Comparison of ENCODE assay signal across 12 cellular contexts in genomic region chr22:20114506-20115475, GRCh38. TPM values are rescaled to one million over a fixed set of nuclear protein-coding genes. Genes with fewer than 3 reads are reported as not detected.
DNase-seq lines count a peak whose midpoint lies in the region; ATAC-seq, FAIRE-seq and TF ChIP-seq lines count a peak whose summit lies in the region.
"Had no signal": no experiment of that assay in that cellular context is flagged by ENCODE, and none has a peak within 500 bp of the region (broad histone marks: within the 10 kb centered on the region; RNA-seq: fewer than 3 reads in every experiment).

No MANE protein-coding gene starts in this region.

- H3K27ac ChIP-seq in VCaP (peak overlapping the region; percentile 92; the same call in 1 of the 2 replicates), tibial artery (no peak overlapping the region)

- no peak overlapping the region for H3K4me3 ChIP-seq in tibial artery

- peaks cover 4 to 35% (median 25%) of the 10 kb centered on the region in 4 donors for H3K4me1 ChIP-seq in tibial artery

- no peak for TF ChIP-seq POLR2A in GM12892 (IDR thresholded peaks at IDR 0.05; ENCODE audit: low read depth, low read length)

- H3K27me3 Mint-ChIP-seq in activated naive CD4-positive, alpha-beta T cell treated with anti-CD3 and anti-CD28 coated beads for 36 hours (ENCODE audit: low read depth), result no peaks in the 10 kb centered on the region
- H3K27me3 Mint-ChIP-seq in immature natural killer cell (ENCODE audit: low read depth in 3 of 3), result peaks cover 3 to 17% (median 11%) of the 10 kb centered on the region in 3 donors
- H3K27me3 Mint-ChIP-seq in stimulated activated naive B cell treated with anti-CD40 and anti-IgM and Interleukin-4, amounts not matched to agents 10 μg/mL and 1 μg/mL and 100 μg/mL, for 72 hours, result no peaks in the 10 kb centered on the region

- peaks cover 33% of the 10 kb centered on the region for H3K36me3 Mint-ChIP-seq in activated naive CD4-positive, alpha-beta T cell treated with anti-CD3 and anti-CD28 coated beads for 36 hours (ENCODE audit: low read depth)
- peaks cover 0 to 5% (median 3%) of the 10 kb centered on the region in 3 donors for H3K36me3 Mint-ChIP-seq in immature natural killer cell
- peaks cover 36 to 48% of the 10 kb centered on the region in 2 donors for H3K36me3 Mint-ChIP-seq in stimulated activated naive B cell treated with anti-CD40 and anti-IgM and Interleukin-4, amounts not matched to agents 10 μg/mL and 1 μg/mL and 100 μg/mL, for 72 hours

- DNase-seq in activated naive CD4-positive, alpha-beta T cell treated with anti-CD3 and anti-CD28 coated beads for 36 hours, result no peak
- no peak for DNase-seq in activated naive CD4-positive, alpha-beta T cell treated with anti-CD3 and anti-CD28 coated beads, Interleukin-2, amount 50 U/mL, for 16 hours
- DNase-seq in immature natural killer cell, result no peak
- no peak for DNase-seq in stimulated activated naive B cell treated with anti-CD40 and anti-IgM and Interleukin-4, amounts not matched to agents 10 μg/mL and 1 μg/mL and 100 μg/mL, for 72 hours
- DNase-seq in tibial artery, result no peak
- no peak for DNase-seq in GM12892 (ENCODE audit: insufficient read length)
- DNase-seq: activated effector memory CD4-positive, alpha-beta T cell treated with Interleukin-2 at 50 U/mL for 16 hours; foreskin melanocyte; NCI-H1436 treated with DMSO at 0.1 percent for 48 hours had no signal

- no peak for FAIRE-seq in GM12892 (lab: Jason Lieb, UNC)

- H3K4me1 Mint-ChIP-seq in activated naive CD4-positive, alpha-beta T cell treated with anti-CD3 and anti-CD28 coated beads for 36 hours (ENCODE audit: low read depth), result peaks cover 42% of the 10 kb centered on the region
- H3K4me1 Mint-ChIP-seq in immature natural killer cell, result peaks cover 35 to 46% of the 10 kb centered on the region in 2 donors
- H3K4me1 Mint-ChIP-seq in stimulated activated naive B cell treated with anti-CD40 and anti-IgM and Interleukin-4, amounts not matched to agents 10 μg/mL and 1 μg/mL and 100 μg/mL, for 72 hours, result peaks cover 44 to 77% of the 10 kb centered on the region in 2 donors

- no peaks in the 10 kb centered on the region for H3K27me3 ChIP-seq in tibial artery

- peak overlapping the region; percentile 63 for H3K4me3 Mint-ChIP-seq in activated naive CD4-positive, alpha-beta T cell treated with anti-CD3 and anti-CD28 coated beads for 36 hours
- H3K4me3 Mint-ChIP-seq in immature natural killer cell, result peak overlapping the region; percentile 40 to 73 (median 60)
- H3K4me3 Mint-ChIP-seq in stimulated activated naive B cell treated with anti-CD40 and anti-IgM and Interleukin-4, amounts not matched to agents 10 μg/mL and 1 μg/mL and 100 μg/mL, for 72 hours, result peak overlapping the region; percentile 86 to 91

- H3K9me3 Mint-ChIP-seq in activated naive CD4-positive, alpha-beta T cell treated with anti-CD3 and anti-CD28 coated beads for 36 hours, result no peaks in the 10 kb centered on the region
- H3K9me3 Mint-ChIP-seq in immature natural killer cell, result no peaks in the 10 kb centered on the region
- no peaks in the 10 kb centered on the region for H3K9me3 Mint-ChIP-seq in stimulated activated naive B cell treated with anti-CD40 and anti-IgM and Interleukin-4, amounts not matched to agents 10 μg/mL and 1 μg/mL and 100 μg/mL, for 72 hours

- no peaks in the 10 kb centered on the region for H3K9me3 ChIP-seq in tibial artery

- intact Hi-C loops in activated naive CD4-positive, alpha-beta T cell treated with anti-CD3 and anti-CD28 coated beads for 36 hours (cut with micrococcal nuclease), result loop anchor here (5.0 to 10.0 kb wide), 3 partner anchors 260 to 682 kb away; partner anchors contain the start of genes GNB1L, HIRA, KLHL22 and MRPL40
- intact Hi-C loops in tibial artery (cut with DNase I; ENCODE audit: low total_unique reads), result no loop called here

- CTCF ChIA-PET in activated naive CD4-positive, alpha-beta T cell treated with anti-CD3 and anti-CD28 coated beads for 36 hours (lab: Charles Lee), result interaction anchor here (1.1 kb wide), 1 partner anchor 14 kb away, joined by 3 read pairs; no protein-coding TSS in a partner anchor

- ATAC-seq in stimulated activated naive B cell treated with anti-CD40 and anti-IgM and Interleukin-4, amounts not matched to agents 10 μg/mL and 1 μg/mL and 100 μg/mL, for 72 hours (replicated peaks), result no peak
- no peak for ATAC-seq in GM18868 (IDR thresholded peaks at IDR 0.05; ENCODE audit: unreplicated experiment)
- ATAC-seq: left lobe of liver had no signal

- H3K27ac Mint-ChIP-seq in activated naive CD4-positive, alpha-beta T cell treated with anti-CD3 and anti-CD28 coated beads for 36 hours, result peak overlapping the region; percentile 76
- peak overlapping the region; percentile 37 to 83 (median 61) for H3K27ac Mint-ChIP-seq in immature natural killer cell
- peak overlapping the region; percentile 93 for H3K27ac Mint-ChIP-seq in stimulated activated naive B cell treated with anti-CD40 and anti-IgM and Interleukin-4, amounts not matched to agents 10 μg/mL and 1 μg/mL and 100 μg/mL, for 72 hours

- peaks cover 11 to 71% (median 51%) of the 10 kb centered on the region in 3 donors for H3K36me3 ChIP-seq in tibial artery

- TF ChIP-seq CTCF in VCaP (conservative IDR thresholded peaks at IDR 0.05), result no peak
- no peak for TF ChIP-seq CTCF in tibial artery (IDR thresholded peaks at IDR 0.05)

RNA-seq across cellular contexts. Expression of gene RANBP1, which starts 1.1 kb away (rescaled TPM):
- 100 to 1,000 TPM; 445 to 455 TPM for total RNA-seq in activated naive CD4-positive, alpha-beta T cell treated with anti-CD3 and anti-CD28 coated beads for 36 hours
- 100 to 1,000 TPM in 1 of 3 donors, 10 to 100 TPM in 2; 90.4 to 111 (median 92.4) TPM for polyA plus RNA-seq in immature natural killer cell
- polyA plus RNA-seq in GM12892 (2012; ENCODE audit: missing spikeins), result 257 TPM

RNA-seq across cellular contexts. Expression of gene TRMT2A, which starts 2.2 kb away (rescaled TPM):
- 10 to 100 TPM; 51.8 to 57.9 TPM for total RNA-seq in activated naive CD4-positive, alpha-beta T cell treated with anti-CD3 and anti-CD28 coated beads for 36 hours
- polyA plus RNA-seq in immature natural killer cell, result 10 to 100 TPM; 22.7 to 33.7 (median 27.6) TPM
- 33.0 TPM for polyA plus RNA-seq in GM12892 (2012; ENCODE audit: missing spikeins)

RNA-seq across cellular contexts. Expression of gene ZDHHC8, which starts 16.8 kb away (rescaled TPM):
- total RNA-seq in activated naive CD4-positive, alpha-beta T cell treated with anti-CD3 and anti-CD28 coated beads for 36 hours, result 10 to 100 TPM; 26.4 to 31.3 TPM
- polyA plus RNA-seq in immature natural killer cell, result 1 to 10 TPM in 1 of 3 donors, under 1 TPM in 2; 0.54 to 3.7 (median 0.79) TPM
- polyA plus RNA-seq in GM12892 (2012; ENCODE audit: missing spikeins), result 9.0 TPM

RNA-seq across cellular contexts. Expression of gene DGCR8, which starts 34.8 kb away (rescaled TPM):
- total RNA-seq in activated naive CD4-positive, alpha-beta T cell treated with anti-CD3 and anti-CD28 coated beads for 36 hours, result 10 to 100 TPM; 29.8 to 36.5 TPM
- polyA plus RNA-seq in immature natural killer cell, result 1 to 10 TPM in 2 of 3 donors, under 1 TPM in 1; 0.83 to 5.4 (median 1.4) TPM
- 19.9 TPM for polyA plus RNA-seq in GM12892 (2012; ENCODE audit: missing spikeins)

RNA-seq across cellular contexts. Expression of gene CCDC188, which starts 36.1 kb away (rescaled TPM):
- not detected for total RNA-seq in activated naive CD4-positive, alpha-beta T cell treated with anti-CD3 and anti-CD28 coated beads for 36 hours
- under 1 TPM in 1 of 3 donors, not detected in 2; 0.66 TPM for polyA plus RNA-seq in immature natural killer cell
- polyA plus RNA-seq in GM12892 (2012; ENCODE audit: missing spikeins), result not detected
- total RNA-seq: left lobe of liver had no signal
